Comparison of ENCODE assay signal across 9 cellular contexts in the genomic region with DNA sequence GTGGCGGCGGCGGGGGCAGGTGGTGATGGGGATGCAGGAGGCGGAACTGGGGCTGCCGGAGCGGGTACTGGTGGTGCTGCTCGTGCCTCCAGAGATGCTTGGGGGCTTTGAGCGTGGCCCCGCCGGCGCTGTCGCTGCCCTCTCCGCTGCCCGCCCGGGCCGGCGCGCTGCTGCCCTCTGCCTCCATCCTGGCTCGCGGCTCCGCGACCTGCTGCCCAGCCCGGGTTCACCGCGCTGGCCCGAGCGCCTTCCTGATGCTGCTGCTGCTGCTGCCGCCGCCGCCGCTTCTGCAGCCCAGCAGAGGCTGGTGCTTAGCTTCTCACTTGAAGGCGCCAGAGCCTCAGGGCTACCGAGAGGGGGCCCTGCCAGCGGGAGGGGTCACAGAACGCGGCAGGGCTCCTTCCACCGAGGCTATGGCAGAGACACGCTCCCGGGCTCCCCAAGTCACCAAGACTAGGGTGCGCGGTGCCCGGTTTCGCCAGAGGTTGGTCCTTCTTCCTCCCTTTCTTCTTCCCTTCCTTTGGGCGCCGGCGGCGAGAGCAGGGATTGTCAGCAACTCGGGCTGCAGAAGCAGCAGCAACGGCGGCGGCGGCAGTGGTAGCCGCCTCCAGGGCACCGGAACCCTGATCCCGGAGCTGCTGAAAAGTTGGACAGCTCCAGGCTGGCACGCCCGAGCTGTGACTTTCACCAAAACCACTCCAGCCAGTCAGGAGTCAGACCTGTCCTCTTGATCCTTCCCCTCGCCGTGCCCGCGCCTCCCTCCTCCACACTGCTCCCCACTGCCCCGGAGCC. TPM values are rescaled to one million over a fixed set of nuclear protein-coding genes. Genes with fewer than 3 reads are reported as not detected.
DNase-seq lines count a peak whose midpoint lies in the region; ATAC-seq and TF ChIP-seq lines count a peak whose summit lies in the region.
"Had no signal": no experiment of that assay in that cellular context is flagged by ENCODE, and none has a peak within 500 bp of the region (broad histone marks: within the 10 kb centered on the region; RNA-seq: fewer than 3 reads in every experiment).

Gene PDE4D, minus strand, starts transcription at position 291 of the 792 bp plus-strand sequence.

- H2AK9ac ChIP-seq in IMR-90 (replicated peaks; ENCODE audit: low read depth, low read length, poor library complexity): no peak within 1 kb of the TSS

- H2AFZ ChIP-seq in IMR-90 (replicated peaks; ENCODE audit: low read length, poor library complexity): peak within 1 kb of the TSS; percentile 52
- H2AFZ ChIP-seq in parathyroid adenoma: peak within 1 kb of the TSS; percentile 76

- no peak within 1 kb of the TSS for H3K14ac ChIP-seq in IMR-90 (replicated peaks; ENCODE audit: low read depth, low read length)

- no peak within 1 kb of the TSS for H2AK5ac ChIP-seq in IMR-90 (ENCODE audit: low read depth, low read length)

- no peaks in the 10 kb centered on the region for H3K9me3 Mint-ChIP-seq in activated naive CD8-positive, alpha-beta T cell treated with anti-CD3 and anti-CD28 coated beads, Interleukin-2, amount 50 U/mL, for 24 hours

- dilution Hi-C loops in IMR-90 (cut with HindIII; ENCODE audit: low sequenced_read_pairs, unreplicated experiment): no loop called here

- H3K56ac ChIP-seq in IMR-90 (ENCODE audit: extremely low read depth, insufficient read depth, low read length): no peak within 1 kb of the TSS

- H3K9me1 ChIP-seq in IMR-90 (ENCODE audit: insufficient read depth, low read length): no peaks in the 10 kb centered on the region

- CTCF ChIA-PET in IMR-90 (lab: Yijun Ruan, JAX): interaction anchor here (0.6 to 1.0 kb wide), 4 partner anchors 10 to 316 kb away, joined by 3 to 5 read pairs (median 4); no protein-coding TSS in a partner anchor

- no peak within 1 kb of the TSS for H2BK5ac ChIP-seq in IMR-90 (ENCODE audit: low read depth, low read length, poor library complexity, severe bottlenecking)

- H3K79me2 ChIP-seq in parathyroid adenoma: no peaks in the 10 kb centered on the region

- H2BK120ac ChIP-seq in IMR-90 (ENCODE audit: low read depth, low read length): no peak within 1 kb of the TSS

- peak within 1 kb of the TSS; percentile 86 for H3K4me2 ChIP-seq in IMR-90 (ENCODE audit: low read depth, low read length)
- H3K4me2 ChIP-seq in parathyroid adenoma (ENCODE audit: low read length): peak within 1 kb of the TSS; percentile 65

- peaks cover 24% of the 10 kb centered on the region for H3K27me3 ChIP-seq in IMR-90 (ENCODE audit: control insufficient read depth, insufficient read depth, low read length)
- no peaks in the 10 kb centered on the region for H3K27me3 ChIP-seq in parathyroid adenoma (ENCODE audit: control insufficient read depth, insufficient read depth, low read length)

- H4K8ac ChIP-seq in IMR-90 (ENCODE audit: low read depth in 2 of 2, low read length in 2 of 2): no peak within 1 kb of the TSS

- H4K20me1 ChIP-seq in IMR-90 (ENCODE audit: insufficient read depth, low read length): no peaks in the 10 kb centered on the region

- H3K4ac ChIP-seq in IMR-90 (ENCODE audit: low read depth, low read length): no peak within 1 kb of the TSS

- DNase-seq in EL: peak; percentile 78
- peak; percentile 38 for DNase-seq in IMR-90
- DNase-seq in activated naive CD8-positive, alpha-beta T cell treated with anti-CD3 and anti-CD28 coated beads, Interleukin-2, amount 50 U/mL, for 24 hours: peak; percentile 6
- peak; percentile 74 for DNase-seq in cardiac septum (ENCODE audit: low spot score)
- DNase-seq in activated effector memory CD4-positive, alpha-beta T cell treated with Interleukin-2 at 50 U/mL for 16 hours: no peak
- no peak for DNase-seq in germinal center (ENCODE audit: low spot score)

- H3K27ac ChIP-seq in IMR-90 (ENCODE audit: insufficient read depth, low read length): no peak within 1 kb of the TSS
- H3K27ac ChIP-seq in parathyroid adenoma: no peak within 1 kb of the TSS
- H3K27ac ChIP-seq: VCaP had no signal

- POLR2A ChIA-PET in IMR-90 (lab: Charles Lee; ENCODE audit: unreplicated experiment): no interaction called here

- in situ Hi-C loops in IMR-90 (cut with MboI; ENCODE audit: low sequenced_read_pairs): no loop called here

- no peaks in the 10 kb centered on the region for H3K36me3 ChIP-seq in IMR-90 (ENCODE audit: control insufficient read depth, insufficient read depth, low read length)
- H3K36me3 ChIP-seq in parathyroid adenoma (ENCODE audit: control insufficient read depth, insufficient read depth, low read length): no peaks in the 10 kb centered on the region

- no TSS peak for BruUV-seq in IMR-90 (replicated peaks; lab: Mats Ljungman, UMichigan)

- H3K4me3 ChIP-seq in IMR-90 (ENCODE audit: insufficient read depth, low read depth, low read length): no peak within 1 kb of the TSS; the same call in 1 of the 2 replicates
- peak within 1 kb of the TSS; percentile 19 for H3K4me3 ChIP-seq in parathyroid adenoma (ENCODE audit: low read depth, low read length)

- TF ChIP-seq POLR2A in IMR-90 (IDR thresholded peaks at IDR 0.05; ENCODE audit: low read depth, low read length): no peak

- H3K36me3 Mint-ChIP-seq in activated naive CD8-positive, alpha-beta T cell treated with anti-CD3 and anti-CD28 coated beads, Interleukin-2, amount 50 U/mL, for 24 hours (ENCODE audit: low read depth): peaks cover 2% of the 10 kb centered on the region

- H3K9ac ChIP-seq in IMR-90 (ENCODE audit: low read depth, low read length): no peak within 1 kb of the TSS
- no peak within 1 kb of the TSS for H3K9ac ChIP-seq in parathyroid adenoma

- H3K4me1 ChIP-seq in IMR-90 (ENCODE audit: control insufficient read depth, insufficient read depth, low read length) (no peaks in the 10 kb centered on the region), parathyroid adenoma (no peaks in the 10 kb centered on the region)

- intact Hi-C loops in IMR-90 (cut with micrococcal nuclease): no loop called here
- intact Hi-C loops in cardiac septum (cut with DNase I): no loop called here

- 1% methylated on average over 16 of the region's 62 CpGs; no CpG with 5 or more reads in 1 of the 2 experiments for WGBS in IMR-90 (ENCODE audit: extremely low coverage in 2 of 2, insufficient read length in 1 of 2), 2 experiments

- no peak for TF ChIP-seq CTCF in IMR-90 (conservative IDR thresholded peaks at IDR 0.05; ENCODE audit: low read depth, low read length)
- no peak for TF ChIP-seq CTCF in parathyroid adenoma (IDR thresholded peaks at IDR 0.05)

- H3K4me1 Mint-ChIP-seq in activated naive CD8-positive, alpha-beta T cell treated with anti-CD3 and anti-CD28 coated beads, Interleukin-2, amount 50 U/mL, for 24 hours: no peaks in the 10 kb centered on the region

- H3K27me3 Mint-ChIP-seq in activated naive CD8-positive, alpha-beta T cell treated with anti-CD3 and anti-CD28 coated beads, Interleukin-2, amount 50 U/mL, for 24 hours: peaks cover 41% of the 10 kb centered on the region

- H2BK20ac ChIP-seq in IMR-90 (ENCODE audit: low read depth, low read length): no peak within 1 kb of the TSS

- no peak within 1 kb of the TSS for H4K5ac ChIP-seq in IMR-90 (ENCODE audit: low read depth, low read length)

- H3K79me1 ChIP-seq in IMR-90 (ENCODE audit: low read depth in 1 of 2, low read length in 2 of 2): no peaks in the 10 kb centered on the region

- no peak within 1 kb of the TSS for H3K4me3 Mint-ChIP-seq in activated naive CD8-positive, alpha-beta T cell treated with anti-CD3 and anti-CD28 coated beads, Interleukin-2, amount 50 U/mL, for 24 hours

- H3K18ac ChIP-seq in IMR-90 (ENCODE audit: low read depth, low read length): no peak within 1 kb of the TSS

- no peak within 1 kb of the TSS for H3K23ac ChIP-seq in IMR-90 (ENCODE audit: low read depth, low read length)

- H2BK15ac ChIP-seq in IMR-90 (ENCODE audit: low read depth, low read length): no peak within 1 kb of the TSS

- no peak within 1 kb of the TSS for H4K91ac ChIP-seq in IMR-90 (ENCODE audit: insufficient read depth, low read depth, low read length)

- ATAC-seq in IMR-90 (ENCODE audit: low read depth): peak; percentile 98
- no peak for ATAC-seq in activated naive CD8-positive, alpha-beta T cell treated with anti-CD3 and anti-CD28 coated beads, Interleukin-2, amount 50 U/mL, for 24 hours
- no peak for ATAC-seq in activated CD4-positive, CD25-positive, alpha-beta regulatory T cell treated with anti-CD3 and anti-CD28 coated beads, Interleukin-2, amount 50 U/mL, for 24 hours

- no peak within 1 kb of the TSS for H3K27ac Mint-ChIP-seq in activated naive CD8-positive, alpha-beta T cell treated with anti-CD3 and anti-CD28 coated beads, Interleukin-2, amount 50 U/mL, for 24 hours

- no peaks in the 10 kb centered on the region for H3K9me3 ChIP-seq in IMR-90 (ENCODE audit: control insufficient read depth, insufficient read depth, low read length)
- H3K9me3 ChIP-seq in parathyroid adenoma (ENCODE audit: control insufficient read depth, low read length): no peaks in the 10 kb centered on the region

- TF ChIP-seq RAD21 in IMR-90 (IDR thresholded peaks at IDR 0.05; ENCODE audit: low read length): no peak

TF ChIP-seq in IMR-90, 13 proteins besides CTCF, POLR2A, EP300 and RAD21 (continues in another document):
- TF ChIP-seq ELK1 (IDR thresholded peaks at IDR 0.05; ENCODE audit: borderline replicate concordance, low read depth, low read length): no peak
- no peak for TF ChIP-seq RCOR1 (IDR thresholded peaks at IDR 0.05; ENCODE audit: insufficient replicate concordance, low read length)
- TF ChIP-seq FOS (IDR thresholded peaks at IDR 0.05; ENCODE audit: low read depth, low read length): no peak
- no peak for TF ChIP-seq SMC3 (IDR thresholded peaks at IDR 0.05; ENCODE audit: low read depth, low read length)
- no peak for TF ChIP-seq CHD1 (IDR thresholded peaks at IDR 0.05; ENCODE audit: low read depth, low read length)
- TF ChIP-seq, protein P1, sequence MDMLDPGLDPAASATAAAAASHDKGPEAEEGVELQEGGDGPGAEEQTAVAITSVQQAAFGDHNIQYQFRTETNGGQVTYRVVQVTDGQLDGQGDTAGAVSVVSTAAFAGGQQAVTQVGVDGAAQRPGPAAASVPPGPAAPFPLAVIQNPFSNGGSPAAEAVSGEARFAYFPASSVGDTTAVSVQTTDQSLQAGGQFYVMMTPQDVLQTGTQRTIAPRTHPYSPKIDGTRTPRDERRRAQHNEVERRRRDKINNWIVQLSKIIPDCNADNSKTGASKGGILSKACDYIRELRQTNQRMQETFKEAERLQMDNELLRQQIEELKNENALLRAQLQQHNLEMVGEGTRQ (IDR thresholded peaks at IDR 0.05; ENCODE audit: low read depth, low read length): no peak

RNA-seq across cellular contexts. Expression of gene PDE4D, which starts in this region (rescaled TPM):
- total RNA-seq in IMR-90 (2012; rRNA removed) (7.9 and 9.2 TPM in 2 replicates), cardiac septum (29.3 TPM)
- polyA plus RNA-seq in IMR-90 (2012; rRNA removed): 1.2 and 1.4 TPM in 2 replicates
- polyA plus RNA-seq in IMR-90 (2012; cell fraction: cytosol; rRNA removed): 0.34 and 0.70 TPM in 2 replicates
- 2.3 and 9.6 TPM in 2 replicates for polyA plus RNA-seq in IMR-90 (2012; cell fraction: nucleus; rRNA removed; ENCODE audit: low replicate concordance)

Comparison
In these comparisons a context has a peak if more than half of its experiments do, and no peak if none do; other contexts are left out.
1. DNase-seq: peak in EL (single experiment), IMR-90 (single experiment), activated naive CD8-positive, alpha-beta T cell treated with anti-CD3 and anti-CD28 coated beads, Interleukin-2, amount 50 U/mL, for 24 hours (single experiment) and cardiac septum (single experiment); none in activated effector memory CD4-positive, alpha-beta T cell treated with Interleukin-2 at 50 U/mL for 16 hours (single experiment) and germinal center (single experiment).